2 cellular contexts compared by ENCODE assay signal in genomic region chr14:74875204-74875603, GRCh38.
TF ChIP-seq lines count a peak whose summit lies in the region.

No MANE protein-coding gene starts in this region.

TF ChIP-seq in HepG2, 621 proteins besides CTCF, POLR2A, EP300 and RAD21:
- TF ChIP-seq ZNF770 (CRISPR knock-in tag; IDR thresholded peaks at IDR 0.05) (no peak), BCL6 (CRISPR knock-in tag; IDR thresholded peaks at IDR 0.05) (0 out of 2 replicates have a peak, but pooled peaks have one; percentile 9), ZNF768 (CRISPR knock-in tag; IDR thresholded peaks at IDR 0.05) (peak; percentile 81)
- TF ChIP-seq, protein P1, sequence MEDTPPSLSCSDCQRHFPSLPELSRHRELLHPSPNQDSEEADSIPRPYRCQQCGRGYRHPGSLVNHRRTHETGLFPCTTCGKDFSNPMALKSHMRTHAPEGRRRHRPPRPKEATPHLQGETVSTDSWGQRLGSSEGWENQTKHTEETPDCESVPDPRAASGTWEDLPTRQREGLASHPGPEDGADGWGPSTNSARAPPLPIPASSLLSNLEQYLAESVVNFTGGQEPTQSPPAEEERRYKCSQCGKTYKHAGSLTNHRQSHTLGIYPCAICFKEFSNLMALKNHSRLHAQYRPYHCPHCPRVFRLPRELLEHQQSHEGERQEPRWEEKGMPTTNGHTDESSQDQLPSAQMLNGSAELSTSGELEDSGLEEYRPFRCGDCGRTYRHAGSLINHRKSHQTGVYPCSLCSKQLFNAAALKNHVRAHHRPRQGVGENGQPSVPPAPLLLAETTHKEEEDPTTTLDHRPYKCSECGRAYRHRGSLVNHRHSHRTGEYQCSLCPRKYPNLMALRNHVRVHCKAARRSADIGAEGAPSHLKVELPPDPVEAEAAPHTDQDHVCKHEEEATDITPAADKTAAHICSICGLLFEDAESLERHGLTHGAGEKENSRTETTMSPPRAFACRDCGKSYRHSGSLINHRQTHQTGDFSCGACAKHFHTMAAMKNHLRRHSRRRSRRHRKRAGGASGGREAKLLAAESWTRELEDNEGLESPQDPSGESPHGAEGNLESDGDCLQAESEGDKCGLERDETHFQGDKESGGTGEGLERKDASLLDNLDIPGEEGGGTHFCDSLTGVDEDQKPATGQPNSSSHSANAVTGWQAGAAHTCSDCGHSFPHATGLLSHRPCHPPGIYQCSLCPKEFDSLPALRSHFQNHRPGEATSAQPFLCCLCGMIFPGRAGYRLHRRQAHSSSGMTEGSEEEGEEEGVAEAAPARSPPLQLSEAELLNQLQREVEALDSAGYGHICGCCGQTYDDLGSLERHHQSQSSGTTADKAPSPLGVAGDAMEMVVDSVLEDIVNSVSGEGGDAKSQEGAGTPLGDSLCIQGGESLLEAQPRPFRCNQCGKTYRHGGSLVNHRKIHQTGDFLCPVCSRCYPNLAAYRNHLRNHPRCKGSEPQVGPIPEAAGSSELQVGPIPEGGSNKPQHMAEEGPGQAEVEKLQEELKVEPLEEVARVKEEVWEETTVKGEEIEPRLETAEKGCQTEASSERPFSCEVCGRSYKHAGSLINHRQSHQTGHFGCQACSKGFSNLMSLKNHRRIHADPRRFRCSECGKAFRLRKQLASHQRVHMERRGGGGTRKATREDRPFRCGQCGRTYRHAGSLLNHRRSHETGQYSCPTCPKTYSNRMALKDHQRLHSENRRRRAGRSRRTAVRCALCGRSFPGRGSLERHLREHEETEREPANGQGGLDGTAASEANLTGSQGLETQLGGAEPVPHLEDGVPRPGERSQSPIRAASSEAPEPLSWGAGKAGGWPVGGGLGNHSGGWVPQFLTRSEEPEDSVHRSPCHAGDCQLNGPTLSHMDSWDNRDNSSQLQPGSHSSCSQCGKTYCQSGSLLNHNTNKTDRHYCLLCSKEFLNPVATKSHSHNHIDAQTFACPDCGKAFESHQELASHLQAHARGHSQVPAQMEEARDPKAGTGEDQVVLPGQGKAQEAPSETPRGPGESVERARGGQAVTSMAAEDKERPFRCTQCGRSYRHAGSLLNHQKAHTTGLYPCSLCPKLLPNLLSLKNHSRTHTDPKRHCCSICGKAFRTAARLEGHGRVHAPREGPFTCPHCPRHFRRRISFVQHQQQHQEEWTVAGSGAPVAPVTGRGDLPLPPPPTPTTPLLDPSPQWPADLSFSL (CRISPR knock-in tag; IDR thresholded peaks at IDR 0.05) = no peak

TF ChIP-seq in K562, 482 proteins besides CTCF, POLR2A, EP300 and RAD21:
- no peak for TF ChIP-seq ZNF518B (CRISPR knock-in tag; IDR thresholded peaks at IDR 0.05)
- TF ChIP-seq HNRNPH1 (optimal IDR thresholded peaks at IDR 0.05; ENCODE audit: low read depth, low read length) = no peak
- TF ChIP-seq ZFP36 (IDR thresholded peaks at IDR 0.05; ENCODE audit: low read depth, low read length, partially characterized antibody) = peak; percentile 55
- TF ChIP-seq KAT8 (IDR thresholded peaks at IDR 0.05; ENCODE audit: low read depth) = no peak
- TF ChIP-seq ZNF174 (CRISPR knock-in tag; IDR thresholded peaks at IDR 0.05) = no peak
- TF ChIP-seq RBM25 (IDR thresholded peaks at IDR 0.05; ENCODE audit: low read depth, low read length, severe bottlenecking) = peak; percentile 37
- no peak for TF ChIP-seq HMBOX1 (IDR thresholded peaks at IDR 0.05)
- no peak for TF ChIP-seq ZNF436 (CRISPR knock-in tag; IDR thresholded peaks at IDR 0.05)
